8 cellular contexts compared by ENCODE assay signal in the genomic region with DNA sequence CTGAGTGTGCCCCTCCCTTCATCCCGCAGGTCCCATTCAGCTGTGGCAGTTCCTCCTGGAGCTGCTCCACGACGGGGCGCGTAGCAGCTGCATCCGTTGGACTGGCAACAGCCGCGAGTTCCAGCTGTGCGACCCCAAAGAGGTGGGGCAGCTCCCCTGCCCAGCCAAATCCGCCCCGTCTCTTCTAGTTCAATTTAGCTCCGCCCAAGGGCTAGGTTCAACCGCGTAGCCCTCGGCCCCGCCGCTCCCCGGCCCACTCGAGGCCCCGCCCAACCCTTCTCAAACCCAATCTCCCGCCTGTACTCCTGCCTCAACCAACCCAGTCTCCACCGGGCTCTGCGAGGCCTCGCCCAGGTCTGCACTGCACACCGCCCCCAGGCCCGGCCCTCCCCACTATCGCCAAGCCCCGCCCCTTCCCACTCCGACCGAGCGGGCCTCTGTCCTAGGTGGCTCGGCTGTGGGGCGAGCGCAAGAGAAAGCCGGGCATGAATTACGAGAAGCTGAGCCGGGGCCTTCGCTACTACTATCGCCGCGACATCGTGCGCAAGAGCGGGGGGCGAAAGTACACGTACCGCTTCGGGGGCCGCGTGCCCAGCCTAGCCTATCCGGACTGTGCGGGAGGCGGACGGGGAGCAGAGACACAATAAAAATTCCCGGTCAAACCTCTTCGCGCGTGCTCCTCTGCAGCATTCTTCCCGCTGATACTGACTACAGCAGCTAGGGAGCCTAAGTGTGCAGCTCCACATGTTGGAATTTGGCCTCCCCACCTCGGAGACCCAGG. TPM values are rescaled to one million over a fixed set of nuclear protein-coding genes. Genes with fewer than 3 reads are reported as not detected.
A peak's percentile ranks its signal among the peaks of the same experiment; 100 is the strongest.
DNase-seq lines count a peak whose midpoint lies in the region; ATAC-seq and TF ChIP-seq lines count a peak whose summit lies in the region.

No MANE protein-coding gene starts in this region.

- no peak for TF ChIP-seq CTCF in Caco-2 (IDR thresholded peaks at IDR 0.05; ENCODE audit: insufficient read depth in 1 of 2, low read depth in 1 of 2, low read length in 1 of 2, severe bottlenecking in 1 of 2, unreplicated experiment in 1 of 2)
- no peak for TF ChIP-seq CTCF in OCI-LY3 (IDR thresholded peaks at IDR 0.05; ENCODE audit: low read depth, low read length)

- H2AFZ ChIP-seq in OCI-LY3 (ENCODE audit: low read depth, low read length), result peak overlapping the region; percentile 97

- H3K9me3 ChIP-seq in Caco-2 (no peaks in the 10 kb centered on the region), OCI-LY3 (ENCODE audit: insufficient read depth, low read length) (no peaks in the 10 kb centered on the region)

- peak; percentile 60 for ATAC-seq in GM21423 (IDR thresholded peaks at IDR 0.05; ENCODE audit: unreplicated experiment)

- peaks cover 12% of the 10 kb centered on the region for H3K79me2 ChIP-seq in OCI-LY3 (ENCODE audit: low read length)

- POLR2A ChIA-PET in Caco-2 (lab: Charles Lee), result interaction anchor here (0.5 to 1.9 kb wide), 9 partner anchors 8 to 217 kb away, joined by 3 to 11 read pairs (median 5); a partner anchor contains a TSS

- peak overlapping the region; percentile 65 for H3K27ac ChIP-seq in OCI-LY3 (ENCODE audit: low read length)
- peak overlapping the region; percentile 69 for H3K27ac ChIP-seq in epithelial cell of prostate

- H3K9me3 Mint-ChIP-seq in Caco-2 (ENCODE audit: unreplicated experiment), result no peaks in the 10 kb centered on the region

- peak overlapping the region; percentile 74 for H3K4me3 Mint-ChIP-seq in Caco-2 (ENCODE audit: unreplicated experiment)

- H3K36me3 ChIP-seq in Caco-2 (ENCODE audit: control insufficient read depth, insufficient read depth, low read length), result no peaks in the 10 kb centered on the region
- no peaks in the 10 kb centered on the region for H3K36me3 ChIP-seq in OCI-LY3 (replicated peaks; ENCODE audit: low read depth, low read length)

- peak overlapping the region; percentile 80 for H3K4me3 ChIP-seq in Caco-2 (ENCODE audit: low read depth, low read length)
- H3K4me3 ChIP-seq in OCI-LY3 (ENCODE audit: low read length), result peak overlapping the region; percentile 82

- no peaks in the 10 kb centered on the region for H3K27me3 ChIP-seq in Caco-2 (replicated peaks; ENCODE audit: control insufficient read depth, insufficient read depth, low read length)
- no peaks in the 10 kb centered on the region for H3K27me3 ChIP-seq in OCI-LY3 (ENCODE audit: low read depth, low read length)

- H3K4me1 Mint-ChIP-seq in Caco-2 (ENCODE audit: low read depth, unreplicated experiment), result peaks cover 12% of the 10 kb centered on the region

- H3K36me3 Mint-ChIP-seq in Caco-2 (ENCODE audit: insufficient read depth, unreplicated experiment), result peaks cover 37% of the 10 kb centered on the region

- H3K4me1 ChIP-seq in Caco-2 (peaks cover 26% of the 10 kb centered on the region), OCI-LY3 (ENCODE audit: low read length) (peaks cover 27% of the 10 kb centered on the region)

- no TSS peak for BruUV-seq in Caco-2 (replicated peaks; lab: Mats Ljungman, UMichigan)

- peak overlapping the region; percentile 36 for H3K27ac Mint-ChIP-seq in Caco-2 (ENCODE audit: unreplicated experiment)

- H4K20me1 ChIP-seq in OCI-LY3 (ENCODE audit: insufficient read depth, low read length), result no peaks in the 10 kb centered on the region

- intact Hi-C loops in Caco-2 (cut with micrococcal nuclease; ENCODE audit: unreplicated experiment), result loop anchor here (2.0 to 5.0 kb wide), 3 partner anchors 16 to 97 kb away; a partner anchor contains a TSS

- H3K9ac ChIP-seq in OCI-LY3 (ENCODE audit: low read length), result peak overlapping the region; percentile 76

- DNase-seq in Caco-2 (peak; percentile 96 to 98), HuH-7 (ENCODE audit: low spot score) (peak; percentile 99), activated T-cell treated with anti-CD3 and anti-CD28 coated beads for 24 hours (ENCODE audit: low read depth) (peak; percentile 95), epithelial cell of prostate (ENCODE audit: low read depth, low spot score) (peak; percentile 80), mucosa of gallbladder (ENCODE audit: low spot score) (peak; percentile 95)
- DNase-seq in stimulated activated CD8-positive, alpha-beta memory T cell treated with anti-CD3 and anti-CD28 coated beads, Interleukin-4, amount 100 ng/mL, for 1 hour (ENCODE audit: low read depth in 2 of 2, low spot score in 1 of 2), result peak; percentile 80 to 89

- H3K27me3 Mint-ChIP-seq in Caco-2 (ENCODE audit: insufficient read depth, unreplicated experiment), result no peaks in the 10 kb centered on the region

- CTCF ChIA-PET in Caco-2 (lab: Charles Lee), result interaction anchor here (0.6 to 1.6 kb wide), 4 partner anchors 10 to 134 kb away, joined by 3 read pairs; no protein-coding TSS in a partner anchor

- H3K4me2 ChIP-seq in OCI-LY3 (ENCODE audit: low read length), result peak overlapping the region; percentile 94

RNA-seq across cellular contexts. Expression of a gene that starts 2.9 kb away (rescaled TPM):
- 0.77 and 1.3 TPM in 2 replicates for total RNA-seq in Caco-2 (2022)
- 2.5 TPM for total RNA-seq in mucosa of gallbladder

RNA-seq across cellular contexts. Expression of a gene that starts 3.7 kb away (rescaled TPM):
- total RNA-seq in Caco-2 (2022), result 551 and 639 TPM in 2 replicates
- 459 TPM for total RNA-seq in mucosa of gallbladder

RNA-seq across cellular contexts. Expression of a gene that starts 15.6 kb away (rescaled TPM):
- 140 and 165 TPM in 2 replicates for total RNA-seq in Caco-2 (2022)
- total RNA-seq in mucosa of gallbladder, result 78.3 TPM

RNA-seq across cellular contexts. Expression of a gene that starts 21.9 kb away (rescaled TPM):
- total RNA-seq in Caco-2 (2022), result not detected in 2 replicates
- 0.89 TPM for total RNA-seq in mucosa of gallbladder

RNA-seq across cellular contexts. Expression of a gene that starts 31.9 kb away (rescaled TPM):
- total RNA-seq in Caco-2 (2022), result 26.4 and 27.9 TPM in 2 replicates
- total RNA-seq in mucosa of gallbladder, result 10.7 TPM

Comparison
In these comparisons a context has a peak if more than half of its experiments do, and no peak if none do; other contexts are left out.
1. Peak in every context shown above with its lines: DNase-seq, ATAC-seq, H3K4me3 ChIP-seq and H3K27ac ChIP-seq.